Comparison of ENCODE assay signal across 8 cellular contexts in genomic region chr6:7085911-7086310, GRCh38. TPM values are rescaled to one million over a fixed set of nuclear protein-coding genes. Genes with fewer than 3 reads are reported as not detected.
A peak's percentile ranks its signal among the peaks of the same experiment; 100 is the strongest.
DNase-seq lines count a peak whose midpoint lies in the region; ATAC-seq and TF ChIP-seq lines count a peak whose summit lies in the region.

No MANE protein-coding gene starts in this region.

- no peaks in the 10 kb centered on the region for H3K36me3 ChIP-seq in osteoblast (ENCODE audit: insufficient read depth, low read length)

- DNase-seq in NCI-H2227 (lab: John Stamatoyannopoulos, UW; ENCODE audit: unreplicated experiment): peak; percentile 47
- no peak for DNase-seq in NCI-H2227 treated with DMSO at 0.1 percent for 48 hours (lab: John Stamatoyannopoulos, UW)
- DNase-seq in RKO (ENCODE audit: low spot score): peak; percentile 24
- peak; percentile 53 for DNase-seq in left kidney (ENCODE audit: low read depth, low spot score)
- DNase-seq in NCI-H1930 (lab: John Stamatoyannopoulos, UW): no peak
- no peak for DNase-seq in osteoblast (ENCODE audit: insufficient read length, low spot score, missing footprints)

- no peak overlapping the region for H3K4me2 ChIP-seq in osteoblast (ENCODE audit: insufficient read depth, low read length)

- no peaks in the 10 kb centered on the region for H4K20me1 ChIP-seq in osteoblast (ENCODE audit: insufficient read depth, low read length)

- no peak for TF ChIP-seq CTCF in osteoblast (IDR thresholded peaks at IDR 0.05; ENCODE audit: extremely low read depth, low read depth, low read length)

- no peaks in the 10 kb centered on the region for H3K4me1 ChIP-seq in osteoblast (ENCODE audit: insufficient read depth, low read length)

- no peak overlapping the region for H3K27ac ChIP-seq in osteoblast (ENCODE audit: low read depth, low read length)

- ATAC-seq in HG02588 (IDR thresholded peaks at IDR 0.05; ENCODE audit: unreplicated experiment) (peak; percentile 37), HG03039 (IDR thresholded peaks at IDR 0.05; ENCODE audit: unreplicated experiment) (no peak)

- H3K4me3 ChIP-seq in osteoblast (ENCODE audit: insufficient read depth, low read length): no peak overlapping the region

- no peak overlapping the region for H2AFZ ChIP-seq in osteoblast (ENCODE audit: low read length)

- H3K79me2 ChIP-seq in osteoblast (ENCODE audit: insufficient read depth, low read length): no peaks in the 10 kb centered on the region

- H3K9me3 ChIP-seq in osteoblast (ENCODE audit: low read depth, low read length): no peaks in the 10 kb centered on the region

- H3K27me3 ChIP-seq in osteoblast (ENCODE audit: insufficient read depth, low read length): no peaks in the 10 kb centered on the region

RNA-seq across cellular contexts. Expression of gene RREB1, which starts 21.9 kb away (rescaled TPM):
- 25.9 and 29.3 TPM in 2 replicates for total RNA-seq in osteoblast

Comparison
In these comparisons a context has a peak if more than half of its experiments do, and no peak if none do; other contexts are left out.
1. DNase-seq: peak in NCI-H2227 (single experiment), RKO (single experiment) and left kidney (single experiment); none in NCI-H2227 treated with DMSO at 0.1 percent for 48 hours (single experiment), NCI-H1930 (0 of 2) and osteoblast (single experiment).